9 cellular contexts compared by ENCODE assay signal in the genomic region with DNA sequence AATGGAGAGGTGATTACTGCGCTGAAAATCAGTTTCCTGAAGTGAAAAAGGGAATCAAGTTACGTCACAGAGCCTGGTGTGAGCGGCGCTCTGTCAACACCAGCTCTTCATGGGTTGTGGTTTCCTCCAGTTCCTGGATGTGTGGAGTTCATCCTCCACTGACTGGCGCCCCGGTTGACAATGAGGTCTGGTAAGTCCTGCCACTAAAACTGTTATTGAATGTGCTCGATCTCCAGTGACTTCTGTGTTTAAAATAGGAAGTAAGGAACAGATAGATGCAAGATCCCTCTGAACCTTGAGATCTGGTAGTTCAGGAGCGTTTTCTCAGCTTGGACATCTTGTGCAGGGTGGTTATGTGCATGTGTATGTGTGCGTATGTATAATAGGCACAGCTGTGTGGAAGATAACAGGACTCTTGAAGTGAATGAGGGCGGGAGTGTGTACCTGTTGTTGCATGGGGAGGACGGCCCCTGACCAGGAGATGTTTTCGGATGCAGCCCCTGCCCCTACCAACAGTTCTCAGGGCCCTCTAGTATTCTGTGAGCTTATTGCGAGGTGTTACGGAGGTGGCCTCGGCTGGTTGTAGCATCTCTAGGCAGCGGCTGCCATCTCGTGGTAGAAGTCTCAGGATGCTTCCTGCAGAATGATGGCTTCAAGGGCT. TPM values are rescaled to one million over a fixed set of nuclear protein-coding genes. Genes with fewer than 3 reads are reported as not detected.
A peak's percentile ranks its signal among the peaks of the same experiment; 100 is the strongest.
DNase-seq lines count a peak whose midpoint lies in the region; ATAC-seq and TF ChIP-seq lines count a peak whose summit lies in the region.
"Had no signal": no experiment of that assay in that cellular context is flagged by ENCODE, and none has a peak within 500 bp of the region (broad histone marks: within the 10 kb centered on the region; RNA-seq: fewer than 3 reads in every experiment).

No MANE protein-coding gene starts in this region.

- intact Hi-C loops in colonic mucosa (cut with DNase I) = loop anchor here (5.0 kb wide), 3 partner anchors 74 to 419 kb away; partner anchors contain the start of gene SLC38A7
- intact Hi-C loops in right lobe of liver (cut with DNase I) = loop anchor here (2.0 to 10.0 kb wide), 2 partner anchors 77 to 81 kb away; no protein-coding TSS in a partner anchor

- no peak overlapping the region for H3K27ac ChIP-seq in colonic mucosa
- H3K27ac ChIP-seq in right lobe of liver = no peak overlapping the region
- H3K27ac ChIP-seq: KMS-11 had no signal

- no peak overlapping the region for H3K9ac ChIP-seq in colonic mucosa (ENCODE audit: low read depth in 2 of 2, low read length in 2 of 2)
- H3K9ac ChIP-seq: KMS-11 had no signal

- WGBS in right lobe of liver (ENCODE audit: insufficient coverage, low coverage, low lambda C conversion rate, missing lambda C conversion rate) = 28% methylated on average over 13 of the region's 17 CpGs

- DNase-seq in AG09319 (ENCODE audit: extremely low read depth, low read depth) (peak; percentile 14), NCI-H2227 treated with DMSO at 0.1 percent for 48 hours (lab: John Stamatoyannopoulos, UW) (peak; percentile 47), colonic mucosa (peak; percentile 76), right lobe of liver (peak; percentile 71 to 80 (median 79))
- DNase-seq in activated CD4-positive, alpha-beta T cell treated with anti-CD3 and anti-CD28 coated beads for 4 hours = peak; percentile 76 to 78
- DNase-seq in stimulated activated CD8-positive, alpha-beta memory T cell treated with anti-CD3 and anti-CD28 coated beads, Interleukin-12 subunit alpha, Interleukin-12 subunit beta, amount 100 ng/mL, for 4 hours (ENCODE audit: low read depth) = peak; percentile 39

- H3K9me3 ChIP-seq in colonic mucosa = no peaks in the 10 kb centered on the region
- no peaks in the 10 kb centered on the region for H3K9me3 ChIP-seq in right lobe of liver

- H3K36me3 ChIP-seq in colonic mucosa = no peaks in the 10 kb centered on the region
- no peaks in the 10 kb centered on the region for H3K36me3 ChIP-seq in right lobe of liver

- TF ChIP-seq CTCF in AG09319 (IDR thresholded peaks at IDR 0.05; ENCODE audit: low read depth, low read length) = peak; percentile 72
- peak; percentile 55 for TF ChIP-seq CTCF in colonic mucosa (IDR thresholded peaks at IDR 0.05)
- TF ChIP-seq CTCF in right lobe of liver (IDR thresholded peaks at IDR 0.05) = peak; percentile 78 to 84 (median 80)

- H3K4me1 ChIP-seq in colonic mucosa (no peaks in the 10 kb centered on the region), right lobe of liver (no peaks in the 10 kb centered on the region)

- H3K4me3 ChIP-seq in colonic mucosa = no peak overlapping the region
- H3K4me3 ChIP-seq in right lobe of liver = no peak overlapping the region

- no peak for TF ChIP-seq POLR2A in right lobe of liver (IDR thresholded peaks at IDR 0.05)

- H3K27me3 ChIP-seq in colonic mucosa = no peaks in the 10 kb centered on the region
- no peaks in the 10 kb centered on the region for H3K27me3 ChIP-seq in right lobe of liver

- ATAC-seq in GM18868 (IDR thresholded peaks at IDR 0.05; ENCODE audit: unreplicated experiment) (peak; percentile 97), HG03097 (IDR thresholded peaks at IDR 0.05; ENCODE audit: low FRiP score, unreplicated experiment) (peak; percentile 96), right lobe of liver (peak; percentile 98 to 100 (median 99))

RNA-seq across cellular contexts. Expression of gene GOT2, which starts 22.0 kb away (rescaled TPM):
- total RNA-seq in colonic mucosa (100 to 1,000 TPM; 117 to 184 TPM), right lobe of liver (100 to 1,000 TPM; 117 to 196 (median 169) TPM)

Comparison
In these comparisons a context has a peak if more than half of its experiments do, and no peak if none do; other contexts are left out.
1. DNase-seq: peak in every context shown above with its lines; median percentile 79 in right lobe of liver; 77 in activated CD4-positive, alpha-beta T cell treated with anti-CD3 and anti-CD28 coated beads for 4 hours; 76 in colonic mucosa; 47 in NCI-H2227 treated with DMSO at 0.1 percent for 48 hours; 39 in stimulated activated CD8-positive, alpha-beta memory T cell treated with anti-CD3 and anti-CD28 coated beads, Interleukin-12 subunit alpha, Interleukin-12 subunit beta, amount 100 ng/mL, for 4 hours; 14 in AG09319.